In the genomic region with DNA sequence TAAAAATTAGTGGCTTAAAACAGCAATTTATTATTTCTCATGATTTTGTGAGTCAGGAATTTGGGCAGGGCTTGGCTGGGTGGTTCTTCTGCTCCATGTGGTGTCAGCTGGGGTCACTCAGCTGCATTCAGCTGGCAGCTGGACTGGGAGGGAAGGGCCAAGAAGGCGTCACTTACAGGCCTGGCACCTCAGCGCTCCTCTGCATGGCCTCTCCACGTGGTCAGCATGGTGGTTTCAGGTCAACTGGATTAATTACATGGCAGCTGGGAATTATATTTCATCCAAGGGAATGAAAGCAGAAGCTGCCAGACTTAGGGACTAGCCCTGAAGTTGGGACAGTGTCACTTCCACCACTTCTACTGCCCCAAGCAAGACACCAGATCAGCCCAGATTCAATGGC, we compare ENCODE assay signal across 28 cellular contexts. TPM values are rescaled to one million over a fixed set of nuclear protein-coding genes. Genes with fewer than 3 reads are reported as not detected.
A peak's percentile ranks its signal among the peaks of the same experiment; 100 is the strongest.
DNase-seq lines count a peak whose midpoint lies in the region; ATAC-seq, FAIRE-seq and TF ChIP-seq lines count a peak whose summit lies in the region.
"Had no signal": no experiment of that assay in that cellular context is flagged by ENCODE, and none has a peak within 500 bp of the region (broad histone marks: within the 10 kb centered on the region; RNA-seq: fewer than 3 reads in every experiment).

No MANE protein-coding gene starts in this region.

- TF ChIP-seq POLR2A in endothelial cell of umbilical vein (IDR thresholded peaks at IDR 0.05; ENCODE audit: low read depth, low read length), result no peak
- no peak for TF ChIP-seq POLR2A in gastrocnemius medialis (IDR thresholded peaks at IDR 0.05)
- TF ChIP-seq POLR2A in tibial nerve (IDR thresholded peaks at IDR 0.05), result no peak

- H3K27ac Mint-ChIP-seq in CD14-positive monocyte, result no peak overlapping the region

- H3K36me3 ChIP-seq in MG63, result no peaks in the 10 kb centered on the region
- no peaks in the 10 kb centered on the region for H3K36me3 ChIP-seq in endothelial cell of umbilical vein (ENCODE audit: control insufficient read depth in 2 of 2, extremely low read depth in 1 of 2, insufficient read depth in 2 of 2, low read length in 2 of 2)
- H3K36me3 ChIP-seq in gastrocnemius medialis, result no peaks in the 10 kb centered on the region
- no peaks in the 10 kb centered on the region for H3K36me3 ChIP-seq in tibial nerve
- H3K36me3 ChIP-seq: Peyer's patch, SJSA1 had no signal

- H3K9ac ChIP-seq in endothelial cell of umbilical vein (replicated peaks; ENCODE audit: extremely low read depth, insufficient read depth, low read length), result no peak overlapping the region
- H3K9ac ChIP-seq: KMS-11 had no signal

- H3K4me2 ChIP-seq in endothelial cell of umbilical vein (ENCODE audit: insufficient read depth, low read length), result no peak overlapping the region
- H3K4me2 ChIP-seq: KMS-11 had no signal

- no peaks in the 10 kb centered on the region for H3K9me1 ChIP-seq in endothelial cell of umbilical vein (replicated peaks; ENCODE audit: control insufficient read depth, extremely low read depth, insufficient read depth, low read length)

- no peak for FAIRE-seq in endothelial cell of umbilical vein (lab: Jason Lieb, UNC)
- FAIRE-seq: A204.1, GM12892, GM18507 had no signal

- no peak overlapping the region for H3K4me3 Mint-ChIP-seq in CD14-positive monocyte

- no peak overlapping the region for H2AFZ ChIP-seq in endothelial cell of umbilical vein (ENCODE audit: low read depth, low read length)

- no peaks in the 10 kb centered on the region for H3K79me2 ChIP-seq in endothelial cell of umbilical vein (ENCODE audit: control insufficient read depth, insufficient read depth, low read length)

- TF ChIP-seq CTCF in CD14-positive monocyte (IDR thresholded peaks at IDR 0.05) (no peak), endothelial cell of umbilical vein (IDR thresholded peaks at IDR 0.05; ENCODE audit: extremely low read depth in 1 of 2, insufficient read depth in 1 of 2, low read depth in 1 of 2, low read length in 2 of 2) (no peak), gastrocnemius medialis (IDR thresholded peaks at IDR 0.05 in 4 of 5, conservative IDR thresholded peaks at IDR 0.05 in 1 of 5) (no peak), tibial nerve (IDR thresholded peaks at IDR 0.05) (no peak)

- H3K4me3 ChIP-seq in MG63 (no peak overlapping the region), endothelial cell of umbilical vein (replicated peaks in 1 of 3; ENCODE audit: insufficient read depth in 1 of 3, low read depth in 1 of 3, low read length in 3 of 3) (no peak overlapping the region), gastrocnemius medialis (no peak overlapping the region), tibial nerve (no peak overlapping the region)
- H3K4me3 ChIP-seq: Peyer's patch, SJSA1 had no signal

- H3K27me3 ChIP-seq in MG63 (no peaks in the 10 kb centered on the region), endothelial cell of umbilical vein (ENCODE audit: control insufficient read depth in 2 of 2, insufficient read depth in 2 of 2, low read length in 2 of 2) (no peaks in the 10 kb centered on the region), gastrocnemius medialis (no peaks in the 10 kb centered on the region), tibial nerve (no peaks in the 10 kb centered on the region)
- H3K27me3 ChIP-seq: Peyer's patch, SJSA1 had no signal

- peaks cover 23% of the 10 kb centered on the region for H3K4me1 ChIP-seq in endothelial cell of umbilical vein (ENCODE audit: control insufficient read depth, extremely low read depth, insufficient read depth, low read length)
- peaks cover 14 to 32% of the 10 kb centered on the region in 2 donors for H3K4me1 ChIP-seq in gastrocnemius medialis
- H3K4me1 ChIP-seq in tibial nerve, result peaks cover 0 to 23% (median 5%) of the 10 kb centered on the region in 4 donors

- H3K27ac ChIP-seq in endothelial cell of umbilical vein (ENCODE audit: insufficient read depth, low read depth, low read length), result peak overlapping the region; percentile 86
- H3K27ac ChIP-seq in gastrocnemius medialis, result peak overlapping the region; percentile 40 to 76 (median 65)
- H3K27ac ChIP-seq in tibial nerve, result no peak overlapping the region
- H3K27ac ChIP-seq: KMS-11, Peyer's patch, SJSA1 had no signal

- H3K9me3 ChIP-seq in MG63 (no peaks in the 10 kb centered on the region), endothelial cell of umbilical vein (replicated peaks; ENCODE audit: control insufficient read depth, insufficient read depth, low read length) (no peaks in the 10 kb centered on the region), gastrocnemius medialis (peaks cover 0 to 8% (median 8%) of the 10 kb centered on the region in 3 donors), tibial nerve (peaks cover 0 to 14% (median 0%) of the 10 kb centered on the region in 4 donors)
- H3K9me3 ChIP-seq: Caco-2, SJSA1 had no signal

- peaks cover 0 to 4% (median 3%) of the 10 kb centered on the region in 3 donors for H3K27me3 Mint-ChIP-seq in CD14-positive monocyte (ENCODE audit: low read depth in 3 of 3)
- H3K27me3 Mint-ChIP-seq: CD4-positive, alpha-beta memory T cell had no signal

- intact Hi-C loops in CD14-positive monocyte (cut with micrococcal nuclease), result loop anchor here in 1 of 2 donors (5.0 kb wide), 1 partner anchor 34 kb away; no protein-coding TSS in a partner anchor
- intact Hi-C loops in endothelial cell of umbilical vein (cut with micrococcal nuclease), result loop anchor here (1.0 to 10.0 kb wide), 7 partner anchors 12 to 341 kb away; partner anchors contain the start of gene IRF2BPL
- intact Hi-C loops in gastrocnemius medialis (cut with DNase I; ENCODE audit: low total_unique reads), result no loop called here

- in situ Hi-C loops in gastrocnemius medialis (cut with MboI; ENCODE audit: low sequenced_read_pairs in 4 of 4), result no loop called here

- peak; percentile 14 for DNase-seq in CD14-positive monocyte (ENCODE audit: low spot score)
- DNase-seq in MG63, result peak; percentile 51
- no peak for DNase-seq in endothelial cell of umbilical vein (ENCODE audit: low read depth, low spot score)
- peak; percentile 84 to 91 for DNase-seq in gastrocnemius medialis
- DNase-seq in tibial nerve (ENCODE audit: low spot score in 2 of 2), result no peak
- no peak for DNase-seq in AML-193 (lab: John Stamatoyannopoulos, UW)
- no peak for DNase-seq in DMS114 treated with DMSO at 0.1 percent for 48 hours (lab: John Stamatoyannopoulos, UW; ENCODE audit: unreplicated experiment)
- no peak for DNase-seq in activated gamma-delta T cell treated with Interleukin-2 at 50 U/mL for 16 hours
- DNase-seq: Caco-2, DMS 273 treated with DMSO at 0.1 percent for 48 hours, DND-41, GOT3, MV-4-11, NCI-H1105 treated with DMSO at 0.1 percent for 48 hours, NCI-H2029 treated with DMSO at 0.1 percent for 48 hours, NCI-H2171 treated with DMSO at 0.1 percent for 48 hours, NCI-H524 treated with DMSO at 0.1 percent for 48 hours, NCI-H82, Peyer's patch, SW 1271 had no signal

- POLR2A ChIA-PET in endothelial cell of umbilical vein (lab: Charles Lee), result no interaction called here

- dilution Hi-C loops in endothelial cell of umbilical vein (cut with MboI; ENCODE audit: extremely low pct_ligation_motif_present, low sequenced_read_pairs), result no loop called here

- CTCF ChIA-PET in endothelial cell of umbilical vein (lab: Charles Lee), result interaction anchor here (3.9 to 4.8 kb wide), 2 partner anchors 144 to 180 kb away, joined by 23 to 67 read pairs; no protein-coding TSS in a partner anchor

- peaks cover 0 to 6% (median 3%) of the 10 kb centered on the region in 7 donors for H3K9me3 Mint-ChIP-seq in CD14-positive monocyte
- H3K9me3 Mint-ChIP-seq: CD4-positive, alpha-beta memory T cell had no signal

- WGBS in tibial nerve, 2 donors, result 76 to 83% methylated on average over 3 of the region's 3 CpGs

- H3K36me3 Mint-ChIP-seq in CD14-positive monocyte, result no peaks in the 10 kb centered on the region
- H3K36me3 Mint-ChIP-seq: CD4-positive, alpha-beta memory T cell had no signal

- H4K20me1 ChIP-seq in endothelial cell of umbilical vein (replicated peaks; ENCODE audit: control insufficient read depth, extremely low read depth, insufficient read depth, low read length), result no peaks in the 10 kb centered on the region

- BruUV-seq in endothelial cell of umbilical vein (replicated peaks; lab: Mats Ljungman, UMichigan), result no TSS peak

- ATAC-seq in gastrocnemius medialis, result peak; percentile 75 to 76
- ATAC-seq: HCT116, Right ventricle myocardium inferior had no signal

- peaks cover 15% of the 10 kb centered on the region for H3K4me1 Mint-ChIP-seq in CD14-positive monocyte

- TF ChIP-seq EP300 in tibial nerve (IDR thresholded peaks at IDR 0.05), result no peak

TF ChIP-seq in endothelial cell of umbilical vein, 7 proteins besides CTCF, POLR2A, EP300 and RAD21 (continues in another document):
- TF ChIP-seq FOS (IDR thresholded peaks at IDR 0.05; ENCODE audit: borderline replicate concordance, insufficient read depth, low read length) (no peak), GATA2 (IDR thresholded peaks at IDR 0.05; ENCODE audit: insufficient read depth, insufficient read length, low read depth, low read length) (no peak)

RNA-seq across cellular contexts. Expression of gene IRF2BPL, which starts 27.5 kb away (rescaled TPM):
- polyA plus RNA-seq in CD14-positive monocyte, result 1 to 10 TPM; 1.4 to 1.9 TPM
- total RNA-seq in MG63 (2014; rRNA removed; shearing (Covaris generic); ENCODE audit: low replicate concordance), result 18.1 and 34.9 TPM in 2 replicates
- 23.1 and 23.3 TPM in 2 replicates for total RNA-seq in endothelial cell of umbilical vein
- polyA plus RNA-seq in endothelial cell of umbilical vein, result 9.3 and 11.8 TPM in 2 replicates
- polyA plus RNA-seq in endothelial cell of umbilical vein (2011; cell fraction: cytosol; rRNA removed), result 5.0 and 8.9 TPM in 2 replicates
- 8.3 and 11.8 TPM in 2 replicates for polyA plus RNA-seq in endothelial cell of umbilical vein (2011; cell fraction: nucleus; rRNA removed)
- polyA plus RNA-seq in endothelial cell of umbilical vein (2012), result 9.8 and 13.7 TPM in 2 replicates
- polyA minus RNA-seq in endothelial cell of umbilical vein, result 6.5 and 8.8 TPM in 2 replicates
- polyA minus RNA-seq in endothelial cell of umbilical vein (2011; cell fraction: cytosol; rRNA and poly(A)+ RNA removed), result 14.1 TPM
- 4.9 and 14.9 TPM in 2 replicates for polyA minus RNA-seq in endothelial cell of umbilical vein (2011; cell fraction: nucleus; rRNA and poly(A)+ RNA removed)
- total RNA-seq in gastrocnemius medialis, result 10 to 100 TPM; 15.0 to 26.4 (median 17.0) TPM
- total RNA-seq in tibial nerve, result 10 to 100 TPM; 52.4 to 69.2 (median 60.7) TPM

RNA-seq across cellular contexts. Expression of gene CIPC, which starts 42.1 kb away (rescaled TPM):
- polyA plus RNA-seq in CD14-positive monocyte (10 to 100 TPM in 1 of 2 donors, 1 to 10 TPM in 1; 4.4 to 11.2 TPM), endothelial cell of umbilical vein (7.6 and 8.8 TPM in 2 replicates)
- 17.1 and 32.1 TPM in 2 replicates for total RNA-seq in MG63 (2014; rRNA removed; shearing (Covaris generic); ENCODE audit: low replicate concordance)
- total RNA-seq in endothelial cell of umbilical vein (17.4 and 17.7 TPM in 2 replicates), gastrocnemius medialis (100 to 1,000 TPM; 114 to 178 (median 120) TPM), tibial nerve (10 to 100 TPM; 38.1 to 76.7 (median 41.5) TPM)
- 9.0 and 9.6 TPM in 2 replicates for polyA plus RNA-seq in endothelial cell of umbilical vein (2011; cell fraction: cytosol; rRNA removed)
- polyA plus RNA-seq in endothelial cell of umbilical vein (2011; cell fraction: nucleus; rRNA removed), result 7.7 and 8.8 TPM in 2 replicates
- 8.7 and 10.6 TPM in 2 replicates for polyA plus RNA-seq in endothelial cell of umbilical vein (2012)
- polyA minus RNA-seq in endothelial cell of umbilical vein, result 16.4 and 17.6 TPM in 2 replicates
- 8.1 TPM for polyA minus RNA-seq in endothelial cell of umbilical vein (2011; cell fraction: cytosol; rRNA and poly(A)+ RNA removed)
- 6.1 and 9.5 TPM in 2 replicates for polyA minus RNA-seq in endothelial cell of umbilical vein (2011; cell fraction: nucleus; rRNA and poly(A)+ RNA removed)

Comparison
In these comparisons a context has a peak if more than half of its experiments do, and no peak if none do; other contexts are left out.
1. DNase-seq: peak in CD14-positive monocyte (single experiment), MG63 (single experiment) and gastrocnemius medialis (2 of 2); none in endothelial cell of umbilical vein (single experiment), tibial nerve (0 of 2), AML-193 (0 of 2), DMS114 treated with DMSO at 0.1 percent for 48 hours (single experiment) and activated gamma-delta T cell treated with Interleukin-2 at 50 U/mL for 16 hours (single experiment).
2. H3K27ac ChIP-seq: peak in endothelial cell of umbilical vein (single experiment) and gastrocnemius medialis (4 of 4); none in tibial nerve (0 of 4).